In the genomic region with DNA sequence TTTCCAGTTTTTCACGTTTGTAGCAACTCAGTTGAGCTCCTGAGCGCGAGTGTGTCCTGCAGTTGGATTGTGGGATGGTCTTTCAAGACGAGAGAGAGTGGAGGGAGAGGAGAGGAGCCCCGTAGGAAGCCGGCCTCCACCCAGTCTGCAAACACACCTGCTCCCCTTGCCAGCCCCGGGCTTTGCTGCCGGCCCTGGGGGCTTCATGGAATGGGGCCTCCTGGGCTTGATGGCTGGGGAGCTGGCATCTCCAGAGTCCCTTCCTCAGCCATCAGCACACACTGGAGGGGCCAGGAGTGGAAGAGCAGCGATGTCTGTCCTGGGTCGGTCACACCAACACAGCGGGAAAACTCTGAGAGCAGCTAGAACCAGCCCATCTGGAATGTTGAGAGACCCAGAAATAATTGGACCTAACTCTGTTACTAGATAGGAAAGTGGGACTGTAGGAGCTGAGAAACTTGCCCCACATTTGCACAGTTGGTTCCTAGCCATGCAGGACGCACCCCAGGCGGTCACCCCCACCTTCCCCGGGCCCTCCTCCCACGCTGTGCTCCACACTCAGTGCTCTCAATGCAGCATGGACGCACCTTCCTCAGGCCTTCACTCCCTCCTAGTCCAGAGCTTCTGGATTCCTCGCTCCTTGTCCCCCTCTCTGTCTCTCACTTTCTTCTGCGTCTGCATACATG, we compare ENCODE assay signal across 19 cellular contexts.
DNase-seq lines count a peak whose midpoint lies in the region; ATAC-seq and TF ChIP-seq lines count a peak whose summit lies in the region.
"Had no signal": no experiment of that assay in that cellular context is flagged by ENCODE, and none has a peak within 500 bp of the region (broad histone marks: within the 10 kb centered on the region; RNA-seq: fewer than 3 reads in every experiment).

No MANE protein-coding gene starts in this region.

- no peak overlapping the region for H3K4me3 ChIP-seq in WERI-Rb-1 (ENCODE audit: low read depth, low read length)
- H3K4me3 ChIP-seq: A549; BLaER1 treated with 17β-estradiol and CSF1 and Interleukin-3, amounts not matched to agents 10 nM and 100 nM had no signal

- H3K9me3 Mint-ChIP-seq in osteocyte (ENCODE audit: unreplicated experiment), result no peaks in the 10 kb centered on the region
- H3K9me3 Mint-ChIP-seq: HFFc6 had no signal

- H3K27me3 Mint-ChIP-seq in osteocyte (ENCODE audit: unreplicated experiment), result peaks cover 18% of the 10 kb centered on the region

- no peak overlapping the region for H3K4me3 Mint-ChIP-seq in osteocyte (ENCODE audit: unreplicated experiment)
- H3K4me3 Mint-ChIP-seq: CD8-positive, alpha-beta memory T cell; HFFc6 had no signal

- H3K4me1 Mint-ChIP-seq in osteocyte (ENCODE audit: unreplicated experiment), result no peaks in the 10 kb centered on the region

- H3K27me3 ChIP-seq in WERI-Rb-1 (ENCODE audit: insufficient read depth, low read depth, severe bottlenecking), result no peaks in the 10 kb centered on the region
- H3K27me3 ChIP-seq: BLaER1 treated with 17β-estradiol and CSF1 and Interleukin-3, amounts not matched to agents 10 nM and 100 nM had no signal

- H3K27ac ChIP-seq in WERI-Rb-1, result no peak overlapping the region
- H3K27ac ChIP-seq: A549; BLaER1 treated with 17β-estradiol and CSF1 and Interleukin-3, amounts not matched to agents 10 nM and 100 nM had no signal

- no peak overlapping the region for H3K27ac Mint-ChIP-seq in osteocyte (ENCODE audit: unreplicated experiment)
- H3K27ac Mint-ChIP-seq: HFFc6 had no signal

- TF ChIP-seq CTCF in WERI-Rb-1 (IDR thresholded peaks at IDR 0.05; ENCODE audit: low read depth, low read length) (no peak), osteocyte (IDR thresholded peaks at IDR 0.05) (no peak)

- no peaks in the 10 kb centered on the region for H3K36me3 Mint-ChIP-seq in osteocyte (ENCODE audit: unreplicated experiment)

- H3K36me3 ChIP-seq in WERI-Rb-1, result no peaks in the 10 kb centered on the region
- H3K36me3 ChIP-seq: BLaER1 treated with 17β-estradiol and CSF1 and Interleukin-3, amounts not matched to agents 10 nM and 100 nM had no signal

- H3K9me3 ChIP-seq in WERI-Rb-1 (ENCODE audit: severe bottlenecking), result no peaks in the 10 kb centered on the region
- H3K9me3 ChIP-seq: A549 had no signal

- ATAC-seq in HG03175 (IDR thresholded peaks at IDR 0.05; ENCODE audit: unreplicated experiment), result no peak
- ATAC-seq in GM18498 (IDR thresholded peaks at IDR 0.05; ENCODE audit: unreplicated experiment), result no peak
- ATAC-seq: A549 had no signal

- peak; percentile 19 for DNase-seq in COLO668 (lab: John Stamatoyannopoulos, UW; ENCODE audit: unreplicated experiment)
- peak; percentile 81 for DNase-seq in NCI-H146 (lab: John Stamatoyannopoulos, UW)
- peak; percentile 6 for DNase-seq in WERI-Rb-1
- peak; percentile 78 for DNase-seq in osteocyte (ENCODE audit: extremely low spot score, unreplicated experiment)
- DNase-seq in anterior cingulate cortex (lab: John Stamatoyannopoulos, UW), result no peak
- DNase-seq in NCI-H524 (lab: John Stamatoyannopoulos, UW), result no peak
- DNase-seq: CD8-positive, alpha-beta memory T cell; HFFc6; KBM-7; NCI-H1417 treated with DMSO at 0.1 percent for 48 hours; NCI-H2081; NCI-H524 treated with DMSO at 0.1 percent for 48 hours; NK-92 treated with Interleukin-12 subunit alpha and Interleukin-12 subunit beta, amount 100 ng/mL, for 24 hours; RPMI8226; SIG-M5 had no signal

Comparison
In these comparisons a context has a peak if more than half of its experiments do, and no peak if none do; other contexts are left out.
1. DNase-seq: peak in COLO668 (single experiment), NCI-H146 (single experiment), WERI-Rb-1 (single experiment) and osteocyte (single experiment); none in anterior cingulate cortex (0 of 58) and NCI-H524 (0 of 2).